Comparison of ENCODE assay signal across 1 cellular context in genomic region chr16:85057948-85058347, GRCh38.
TF ChIP-seq lines count a peak whose summit lies in the region.

No MANE protein-coding gene starts in this region.

TF ChIP-seq in SK-N-SH, 30 proteins besides CTCF, POLR2A, EP300 and RAD21 (continued from another document):
- TF ChIP-seq IRF3 (IDR thresholded peaks at IDR 0.05; ENCODE audit: low read depth, low read length) (no peak), NFIC (IDR thresholded peaks at IDR 0.05; ENCODE audit: borderline replicate concordance) (no peak), MEF2A (IDR thresholded peaks at IDR 0.05; ENCODE audit: borderline replicate concordance, low read depth) (no peak), SIN3A (IDR thresholded peaks at IDR 0.05; ENCODE audit: borderline replicate concordance, low read depth, low read length) (no peak), JUND (IDR thresholded peaks at IDR 0.05) (no peak)
TF ChIP-seq in SK-N-SH: peak in this region for 0.
